Comparison of ENCODE assay signal across 8 cellular contexts in the genomic region with DNA sequence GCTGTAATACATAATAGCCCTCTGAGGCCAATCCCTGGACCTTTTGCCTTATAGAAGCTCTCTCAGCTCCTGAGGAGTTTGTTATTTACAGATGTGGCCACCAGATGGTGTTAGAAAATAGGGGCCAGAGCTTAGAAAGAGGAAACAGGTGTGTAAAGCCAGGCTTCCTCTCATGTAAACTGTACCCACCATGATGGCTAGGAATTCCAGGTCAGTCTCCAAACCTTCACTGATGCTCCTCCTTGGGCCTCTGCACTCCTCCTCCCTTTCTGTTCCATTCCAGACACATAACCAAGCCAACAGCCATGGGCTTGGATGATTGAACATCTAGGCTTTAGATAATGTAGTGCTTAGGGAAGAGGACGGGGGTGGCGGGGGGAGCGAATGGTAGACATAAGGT. TPM values are rescaled to one million over a fixed set of nuclear protein-coding genes. Genes with fewer than 3 reads are reported as not detected.
DNase-seq lines count a peak whose midpoint lies in the region; ATAC-seq, FAIRE-seq and TF ChIP-seq lines count a peak whose summit lies in the region.

No MANE protein-coding gene starts in this region.

- no TSS peak for BruUV-seq in A673 (replicated peaks; lab: Mats Ljungman, UMichigan)

- intact Hi-C loops in A673 (cut with micrococcal nuclease; ENCODE audit: unreplicated experiment), result loop anchor here (1.0 to 2.0 kb wide), 2 partner anchors 192 to 336 kb away; no protein-coding TSS in a partner anchor
- intact Hi-C loops in activated B cell treated with CpG ODN at 0.5 μM for 24 hours (cut with micrococcal nuclease), result loop anchor here (1.0 to 10.0 kb wide), 4 partner anchors 106 to 336 kb away; a partner anchor contains a TSS
- intact Hi-C loops in left cardiac atrium (cut with DNase I), result loop anchor here (2.0 to 5.0 kb wide), 3 partner anchors 189 to 334 kb away; a partner anchor contains a TSS
- intact Hi-C loops in sigmoid colon (cut with DNase I), result loop anchor here (2.0 to 5.0 kb wide), 2 partner anchors 189 to 336 kb away; a partner anchor contains a TSS

- H3K4me1 ChIP-seq in A673 (ENCODE audit: insufficient read depth, low read length, poor library complexity, severe bottlenecking), result peaks cover 6% of the 10 kb centered on the region
- peaks cover 0 to 12% (median 3%) of the 10 kb centered on the region in 4 donors for H3K4me1 ChIP-seq in sigmoid colon

- no peaks in the 10 kb centered on the region for H3K27me3 Mint-ChIP-seq in activated B cell treated with CpG ODN at 0.5 μM for 24 hours

- WGBS in sigmoid colon, 2 donors, result 99% methylated on average over 3 of the region's 3 CpGs

- peaks cover 42% of the 10 kb centered on the region for H3K4me1 Mint-ChIP-seq in activated B cell treated with CpG ODN at 0.5 μM for 24 hours

- ATAC-seq in HG03159 (IDR thresholded peaks at IDR 0.05; ENCODE audit: unreplicated experiment) (peak; percentile 49), activated B cell treated with CpG ODN at 0.5 μM for 24 hours (ENCODE audit: low read depth) (peak; percentile 66), left cardiac atrium (peak; percentile 50 to 60), GM18511 (IDR thresholded peaks at IDR 0.05; ENCODE audit: unreplicated experiment) (no peak)

- no peaks in the 10 kb centered on the region for H3K9me3 ChIP-seq in A673 (ENCODE audit: low read depth, low read length, poor library complexity, severe bottlenecking)
- H3K9me3 ChIP-seq in sigmoid colon, result no peaks in the 10 kb centered on the region

- peaks cover 22% of the 10 kb centered on the region for H3K36me3 Mint-ChIP-seq in activated B cell treated with CpG ODN at 0.5 μM for 24 hours (ENCODE audit: low read depth)

- DNase-seq in A673 (ENCODE audit: low spot score) (peak; percentile 74), GM12892 (ENCODE audit: insufficient read length) (peak; percentile 52), NCI-H2171 treated with DMSO at 0.1 percent for 48 hours (lab: John Stamatoyannopoulos, UW) (peak; percentile 74), activated B cell treated with CpG ODN at 0.5 μM for 24 hours (no peak), left cardiac atrium (no peak), sigmoid colon (no peak)

- CTCF ChIA-PET in A673 (lab: Charles Lee) (interaction anchor here (0.7 to 1.2 kb wide), 5 partner anchors 189 to 1440 kb away, joined by 3 to 37 read pairs (median 7); no protein-coding TSS in a partner anchor), activated B cell treated with CpG ODN at 0.5 μM for 24 hours (lab: Charles Lee) (interaction anchor here (0.7 to 3.2 kb wide), 27 partner anchors 10 to 345 kb away, joined by 3 to 112 read pairs (median 4); a partner anchor contains a TSS)

- TF ChIP-seq POLR2A in GM12892 (IDR thresholded peaks at IDR 0.05; ENCODE audit: low read depth, low read length), result no peak
- TF ChIP-seq POLR2A in sigmoid colon (IDR thresholded peaks at IDR 0.05), result no peak

- H3K4me3 Mint-ChIP-seq in activated B cell treated with CpG ODN at 0.5 μM for 24 hours, result no peak overlapping the region

- H3K27ac ChIP-seq in A673 (ENCODE audit: low read depth, low read length, poor library complexity, severe bottlenecking) (no peak overlapping the region), sigmoid colon (no peak overlapping the region)

- POLR2A ChIA-PET in A673 (lab: Charles Lee; ENCODE audit: low non-redundant PET), result interaction anchor here (0.5 to 0.9 kb wide), 2 partner anchors 102 to 1454 kb away, joined by 3 to 9 read pairs; no protein-coding TSS in a partner anchor
- POLR2A ChIA-PET in activated B cell treated with CpG ODN at 0.5 μM for 24 hours (lab: Charles Lee), result interaction anchor here (1.0 to 1.3 kb wide), 3 partner anchors 189 to 336 kb away, joined by 3 to 8 read pairs (median 6); a partner anchor contains a TSS

- TF ChIP-seq EP300 in sigmoid colon (IDR thresholded peaks at IDR 0.05), result no peak

- TF ChIP-seq CTCF in A673 (conservative IDR thresholded peaks at IDR 0.05; ENCODE audit: low read depth, low read length) (peak; percentile 77), activated B cell treated with CpG ODN at 0.5 μM for 24 hours (IDR thresholded peaks at IDR 0.05) (no peak), sigmoid colon (IDR thresholded peaks at IDR 0.05) (peak in 3 of 4 experiments; percentile 30 to 45 (median 43))

- peak; percentile 88 for FAIRE-seq in GM12892 (lab: Jason Lieb, UNC)

- H3K27me3 ChIP-seq in A673 (replicated peaks; ENCODE audit: insufficient read depth, low read depth, low read length, poor library complexity), result no peaks in the 10 kb centered on the region
- no peaks in the 10 kb centered on the region for H3K27me3 ChIP-seq in sigmoid colon

- H3K9me3 Mint-ChIP-seq in activated B cell treated with CpG ODN at 0.5 μM for 24 hours, result no peaks in the 10 kb centered on the region

- H3K36me3 ChIP-seq in A673 (ENCODE audit: insufficient read depth, low read length, poor library complexity, severe bottlenecking) (no peaks in the 10 kb centered on the region), sigmoid colon (peaks cover 2 to 13% (median 10%) of the 10 kb centered on the region in 4 donors)

- H3K27ac Mint-ChIP-seq in activated B cell treated with CpG ODN at 0.5 μM for 24 hours, result no peak overlapping the region

- H3K4me3 ChIP-seq in A673 (ENCODE audit: low read depth, low read length, poor library complexity, severe bottlenecking) (no peak overlapping the region), sigmoid colon (no peak overlapping the region)

RNA-seq across cellular contexts. Expression of a gene that starts 39.7 kb away (rescaled TPM):
- total RNA-seq in A673 (2021), result 4.8 and 6.7 TPM in 2 replicates
- 2.4 TPM for polyA plus RNA-seq in GM12892 (2012; ENCODE audit: missing spikeins)
- 3.5 and 4.9 TPM in 2 replicates for total RNA-seq in activated B cell treated with CpG ODN at 0.5 μM for 24 hours
- total RNA-seq in left cardiac atrium, result 10 to 100 TPM in 1 of 2 donors, 1 to 10 TPM in 1; 6.5 to 10.6 TPM
- total RNA-seq in sigmoid colon, result 10 to 100 TPM in 2 of 4 donors, 1 to 10 TPM in 2; 6.7 to 23.3 (median 10.6) TPM
- polyA plus RNA-seq in sigmoid colon, result 1 to 10 TPM; 1.2 to 6.5 (median 2.1) TPM

RNA-seq across cellular contexts. Expression of a gene that starts 40.0 kb away (rescaled TPM):
- total RNA-seq in A673 (2021) (3.5 and 5.2 TPM in 2 replicates), activated B cell treated with CpG ODN at 0.5 μM for 24 hours (3.2 and 3.5 TPM in 2 replicates), left cardiac atrium (1 to 10 TPM; 6.4 to 6.8 TPM), sigmoid colon (10 to 100 TPM in 2 of 4 donors, 1 to 10 TPM in 2; 5.4 to 18.8 (median 9.2) TPM)
- 1.7 TPM for polyA plus RNA-seq in GM12892 (2012; ENCODE audit: missing spikeins)
- 1 to 10 TPM; 4.2 to 7.4 (median 4.5) TPM for polyA plus RNA-seq in sigmoid colon

Comparison
In these comparisons a context has a peak if more than half of its experiments do, and no peak if none do; other contexts are left out.
1. DNase-seq: peak in A673 (single experiment), GM12892 (single experiment) and NCI-H2171 treated with DMSO at 0.1 percent for 48 hours (single experiment); none in activated B cell treated with CpG ODN at 0.5 μM for 24 hours (single experiment), left cardiac atrium (single experiment) and sigmoid colon (single experiment).